ENCODE assay signal across 1 cellular context in the genomic region with DNA sequence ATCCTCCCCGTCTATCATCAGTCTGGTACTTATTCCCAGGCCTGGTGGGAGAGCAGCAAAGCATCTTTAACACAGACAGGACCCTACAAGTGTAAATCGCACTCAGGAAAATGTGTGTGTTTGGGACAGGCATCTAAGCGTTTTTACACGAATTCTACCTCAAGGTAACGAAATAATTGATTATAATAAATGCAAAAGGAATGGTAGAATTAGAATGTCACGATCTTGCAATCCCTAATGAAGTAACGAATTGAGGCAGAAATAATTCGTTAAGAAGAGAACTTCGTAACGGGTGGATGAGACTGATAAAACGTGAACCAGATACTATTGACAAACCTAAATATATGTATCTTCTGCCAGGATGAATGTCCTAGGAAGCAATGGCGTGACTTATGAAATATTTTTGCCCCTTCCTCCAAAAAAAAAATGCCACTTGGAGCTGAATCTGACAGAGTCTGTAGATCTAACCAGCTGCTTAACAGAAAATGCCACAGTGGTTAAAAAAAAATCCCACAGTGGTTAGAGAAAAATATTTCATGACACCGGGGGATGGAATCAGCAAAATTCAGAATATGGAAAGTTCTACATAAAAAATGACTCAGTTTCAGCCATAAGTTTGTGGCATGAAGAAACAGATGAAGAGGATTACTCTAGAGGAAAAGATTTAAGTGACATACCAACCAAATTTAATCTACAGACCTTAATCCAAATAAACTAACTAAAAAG.
TF ChIP-seq lines count a peak whose summit lies in the region.

No MANE protein-coding gene starts in this region.

TF ChIP-seq in HepG2, 621 proteins besides CTCF, POLR2A, EP300 and RAD21 (continued from another document):
- no peak for TF ChIP-seq SMARCE1 (IDR thresholded peaks at IDR 0.05; ENCODE audit: borderline replicate concordance)
- no peak for TF ChIP-seq ZNF337 (CRISPR knock-in tag; IDR thresholded peaks at IDR 0.05; ENCODE audit: borderline replicate concordance, low read depth)
